ENCODE assay signal across 21 cellular contexts in genomic region chr15:92120082-92120481, GRCh38.
"Had no signal": no experiment of that assay in that cellular context is flagged by ENCODE, and none has a peak within 500 bp of the region (broad histone marks: within the 10 kb centered on the region; RNA-seq: fewer than 3 reads in every experiment).

No MANE protein-coding gene starts in this region.

- H3K9me3 ChIP-seq: tibial artery had no signal

- FAIRE-seq: islet of Langerhans, TTC549, urothelium cell line had no signal

- H3K27ac Mint-ChIP-seq: activated naive CD4-positive, alpha-beta T cell treated with anti-CD3 and anti-CD28 coated beads, Interleukin-2, amount 50 U/mL, for 72 hours; activated T-helper 1 cell treated with anti-CD3 and anti-CD28 coated beads, Interleukin-12 subunit alpha, Interleukin-12 subunit beta, Interleukin-2, Interleukin-4 antibody, amounts not matched to agents 30 ng/mL and 10 ng/mL and 1 ng/mL, durations not matched to agents 14 hours and 24 hours and 36 hours; nephron progenitor cell had no signal

- H3K4me3 ChIP-seq: cardiac muscle cell, lung, tibial artery had no signal

- H3K27ac ChIP-seq: cardiac muscle cell, epithelial cell of prostate, tibial artery had no signal

- H3K27me3 ChIP-seq: cardiac muscle cell, tibial artery had no signal

- DNase-seq: activated CD4-positive, alpha-beta T cell treated with anti-CD3 and anti-CD28 coated beads, Interleukin-2, amount 50 U/mL, for 48 hours; activated gamma-delta T cell treated with Interleukin-2 at 50 U/mL for 16 hours; activated T-cell treated with anti-CD3 and anti-CD28 coated beads for 4 hours; left colon; midbrain; nephron progenitor cell; occipital lobe; posterior cingulate gyrus; stimulated activated CD4-positive, alpha-beta T cell treated with anti-CD3 and anti-CD28 coated beads, Interleukin-12 subunit alpha, Interleukin-12 subunit beta, amount 100 ng/mL, for 4 hours; stimulated activated CD4-positive, alpha-beta T cell treated with anti-CD3 and anti-CD28 coated beads, Interleukin-1b, Interleukin-23, amount 100 ng/mL, for 48 hours; stimulated activated CD8-positive, alpha-beta memory T cell treated with anti-CD3 and anti-CD28 coated beads, Interleukin-4, amount 100 ng/mL, for 48 hours; stimulated activated naive CD4-positive, alpha-beta T cell; tibial artery had no signal

- H3K4me3 Mint-ChIP-seq: activated T-helper 1 cell treated with anti-CD3 and anti-CD28 coated beads, Interleukin-12 subunit alpha, Interleukin-12 subunit beta, Interleukin-2, Interleukin-4 antibody, amounts not matched to agents 30 ng/mL and 10 ng/mL and 1 ng/mL, durations not matched to agents 14 hours and 24 hours and 36 hours; nephron progenitor cell had no signal

- ATAC-seq: activated naive CD4-positive, alpha-beta T cell treated with anti-CD3 and anti-CD28 coated beads, Interleukin-2, amount 50 U/mL, for 72 hours; left colon had no signal
